In the genomic region with DNA sequence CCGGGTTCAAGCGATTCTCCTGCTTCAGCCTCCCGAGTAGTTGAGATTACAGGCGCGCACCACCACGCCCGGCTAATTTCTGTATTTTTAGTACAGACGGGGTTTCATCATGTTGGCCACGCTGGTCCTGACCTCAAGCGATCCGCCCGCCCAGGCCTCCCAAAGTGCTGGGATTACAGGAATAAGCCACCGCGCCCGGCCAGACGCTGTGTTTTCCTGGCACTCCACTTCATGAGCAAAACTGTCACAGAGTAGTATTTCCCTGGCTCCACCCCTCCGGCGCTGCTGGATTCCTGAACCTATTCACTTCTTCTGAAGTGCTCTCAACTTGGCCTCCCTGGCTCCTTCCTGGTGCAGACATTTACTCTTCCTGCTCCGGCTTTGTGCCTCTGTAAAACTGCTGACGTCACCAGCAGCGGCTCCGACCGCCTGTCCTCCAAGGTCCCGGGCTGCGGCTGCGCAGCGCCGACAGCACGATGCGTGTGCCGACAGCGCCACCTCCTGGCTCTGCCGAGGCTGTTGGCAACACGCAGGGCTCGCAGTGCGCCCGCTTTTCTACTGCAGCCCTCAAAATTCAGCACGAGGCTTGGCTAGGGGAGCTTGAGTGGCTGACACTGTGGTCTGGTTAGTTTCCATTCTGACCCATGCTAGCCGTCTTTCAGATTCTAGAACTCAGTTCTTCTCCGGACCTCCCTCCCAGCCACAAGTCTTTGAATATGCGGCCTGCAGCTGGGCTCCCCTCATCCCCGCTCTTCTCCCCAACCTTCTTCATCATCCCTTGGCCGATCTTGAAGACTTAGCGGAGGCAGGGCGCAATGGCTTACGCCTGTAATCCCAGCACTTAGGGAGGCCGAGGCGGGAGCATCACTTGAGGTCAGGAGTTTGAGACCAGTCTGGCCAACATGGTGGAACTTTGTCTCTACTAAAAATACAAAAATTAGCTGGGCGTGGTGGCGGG, we compare ENCODE assay signal across 8 cellular contexts. TPM values are rescaled to one million over a fixed set of nuclear protein-coding genes. Genes with fewer than 3 reads are reported as not detected.
A peak's percentile ranks its signal among the peaks of the same experiment; 100 is the strongest.
DNase-seq lines count a peak whose midpoint lies in the region; ATAC-seq, FAIRE-seq and TF ChIP-seq lines count a peak whose summit lies in the region.

No MANE protein-coding gene starts in this region.

- FAIRE-seq in keratinocyte (lab: Jason Lieb, UNC): peak; percentile 87

- peak overlapping the region in 2 of 3 experiments; percentile 38 to 46 for H3K4me3 ChIP-seq in keratinocyte (ENCODE audit: control insufficient read depth in 2 of 3, extremely low read depth in 1 of 3, insufficient read depth in 2 of 3, low read depth in 1 of 3, low read length in 3 of 3)

- peaks cover 4% of the 10 kb centered on the region for H3K4me1 ChIP-seq in keratinocyte (ENCODE audit: control insufficient read depth, extremely low read depth, insufficient read depth, low read length)

- dilution Hi-C loops in keratinocyte (cut with MboI; ENCODE audit: extremely low pct_ligation_motif_present, low sequenced_read_pairs): no loop called here

- H3K27me3 ChIP-seq in keratinocyte (ENCODE audit: control insufficient read depth, extremely low read depth, insufficient read depth, low read length): no peaks in the 10 kb centered on the region

- H3K9ac ChIP-seq in keratinocyte (ENCODE audit: control insufficient read depth, extremely low read depth, insufficient read depth, low read length): peak overlapping the region; percentile 60

- H3K9me3 ChIP-seq in keratinocyte (ENCODE audit: control insufficient read depth, low read depth, low read length): no peaks in the 10 kb centered on the region

- in situ Hi-C loops in GM13977 (cut with MboI; ENCODE audit: low pct_unique_long_range_greater_than_20kb, low sequenced_read_pairs, unreplicated experiment): loop anchor here (10.0 to 25.0 kb wide), 3 partner anchors 189 to 769 kb away; partner anchors contain the start of gene MB

- peak; percentile 99 for TF ChIP-seq CTCF in GM13977 (IDR thresholded peaks at IDR 0.05; ENCODE audit: extremely low read depth, insufficient read depth, missing control alignments)
- TF ChIP-seq CTCF in keratinocyte (optimal IDR thresholded peaks at IDR 0.05 in 1 of 3, IDR thresholded peaks at IDR 0.05 in 1 of 3, conservative IDR thresholded peaks at IDR 0.05 in 1 of 3; ENCODE audit: extremely low read depth in 1 of 3, insufficient read depth in 2 of 3, low read length in 3 of 3): peak; percentile 97 to 99 (median 99)

- DNase-seq in GM13977 (ENCODE audit: low spot score) (peak; percentile 90), NCI-H345 treated with DMSO at 0.1 percent for 48 hours (lab: John Stamatoyannopoulos, UW; ENCODE audit: unreplicated experiment) (peak; percentile 71), caudate nucleus (lab: John Stamatoyannopoulos, UW) (peak in 60 of 61 donors; percentile 43 to 96 (median 85)), keratinocyte (ENCODE audit: low read depth, low spot score) (peak; percentile 74)
- DNase-seq in activated CD4-positive, CD25-positive, alpha-beta regulatory T cell (lab: John Stamatoyannopoulos, UW): peak; percentile 75 to 86 (median 80)
- peak; percentile 75 to 90 for DNase-seq in stimulated activated CD4-positive, alpha-beta T cell treated with anti-CD3 and anti-CD28 coated beads, Interleukin-12 subunit alpha, Interleukin-12 subunit beta, amount 100 ng/mL, for 24 hours (ENCODE audit: low read depth in 2 of 2)

- no peaks in the 10 kb centered on the region for H3K79me2 ChIP-seq in keratinocyte (ENCODE audit: control insufficient read depth, insufficient read depth, low read length)

- ATAC-seq in HG03196 (IDR thresholded peaks at IDR 0.05; ENCODE audit: unreplicated experiment) (peak; percentile 88), HG03159 (IDR thresholded peaks at IDR 0.05; ENCODE audit: unreplicated experiment) (no peak)

- H3K27ac ChIP-seq in caudate nucleus (ENCODE audit: low read depth, low read length) (peak overlapping the region; percentile 75), keratinocyte (ENCODE audit: control insufficient read depth, insufficient read depth, low read length) (peak overlapping the region; percentile 69)

- H3K36me3 ChIP-seq in keratinocyte (ENCODE audit: control insufficient read depth in 2 of 2, extremely low read depth in 1 of 2, insufficient read depth in 2 of 2, low read length in 2 of 2): no peaks in the 10 kb centered on the region

- peak overlapping the region; percentile 73 for H3K4me2 ChIP-seq in keratinocyte (ENCODE audit: control insufficient read depth, extremely low read depth, insufficient read depth, low read depth, low read length)

- no peaks in the 10 kb centered on the region for H4K20me1 ChIP-seq in keratinocyte (ENCODE audit: control insufficient read depth, extremely low read depth, insufficient read depth, low read length)

- H2AFZ ChIP-seq in keratinocyte (ENCODE audit: control insufficient read depth, low read length): peak overlapping the region; percentile 94

- H3K9me1 ChIP-seq in keratinocyte (ENCODE audit: control insufficient read depth, extremely low read depth, insufficient read depth, low read length): no peaks in the 10 kb centered on the region

RNA-seq across cellular contexts. Expression of gene APOL3, which starts 36.6 kb away (rescaled TPM):
- polyA plus RNA-seq in keratinocyte: 0.46 to 1.1 TPM (median 0.92 TPM) in 3 replicates
- polyA plus RNA-seq in keratinocyte (2011; ENCODE audit: low read depth): not detected
- 0.45 and 0.49 TPM in 2 replicates for polyA plus RNA-seq in keratinocyte (2011; cell fraction: cytosol; rRNA removed)
- polyA plus RNA-seq in keratinocyte (2011; cell fraction: nucleus; rRNA removed): 0.40 and 0.52 TPM in 2 replicates
- polyA plus RNA-seq in keratinocyte (2012; ENCODE audit: low replicate concordance): 1.2 TPM in 1 of 2 replicates, not detected in the other
- polyA minus RNA-seq in keratinocyte: 0.56 to 2.9 TPM in 2 of 3 replicates, not detected in the other
- not detected for polyA minus RNA-seq in keratinocyte (2011; cell fraction: cytosol; rRNA and poly(A)+ RNA removed)
- 0.32 TPM in 1 of 2 replicates, not detected in the other for polyA minus RNA-seq in keratinocyte (2011; cell fraction: nucleus; rRNA and poly(A)+ RNA removed)
